Comparison of ENCODE assay signal across 6 cellular contexts in genomic region chr6:30764490-30765043, GRCh38. TPM values are rescaled to one million over a fixed set of nuclear protein-coding genes. Genes with fewer than 3 reads are reported as not detected.
DNase-seq lines count a peak whose midpoint lies in the region; ATAC-seq, FAIRE-seq and TF ChIP-seq lines count a peak whose summit lies in the region.
"Not testable (repeated sequence)": the region's sequence is repeated elsewhere in the genome, so short reads cannot be mapped to it uniquely, and the experiment has no call there.

No MANE protein-coding gene starts in this region.

- ATAC-seq in stimulated activated memory B cell treated with anti-CD40 and anti-IgM and Interleukin-4, amounts not matched to agents 10 μg/mL and 1 μg/mL and 100 μg/mL, for 72 hours: not testable (repeated sequence)

- H3K36me3 ChIP-seq in GM23248 (ENCODE audit: low read depth); SK-N-SH (replicated peaks in 1 of 2; ENCODE audit: control insufficient read depth in 1 of 2, insufficient read depth in 2 of 2, low read length in 1 of 2); astrocyte (ENCODE audit: insufficient read depth, low read length); esophagus squamous epithelium: not testable (repeated sequence)

- not testable (repeated sequence) for TF ChIP-seq RAD21 in SK-N-SH (IDR thresholded peaks at IDR 0.05; ENCODE audit: low read length)

- not testable (repeated sequence) for H3K27me3 ChIP-seq in GM23248 (replicated peaks; ENCODE audit: insufficient read depth); SK-N-SH (ENCODE audit: insufficient read depth); astrocyte (ENCODE audit: insufficient read depth, low read length); esophagus squamous epithelium

- peak overlapping the region; percentile 71 for H2AFZ ChIP-seq in GM23248
- H2AFZ ChIP-seq in SK-N-SH (ENCODE audit: low read depth); astrocyte (ENCODE audit: low read depth, low read length): not testable (repeated sequence)

- H3K4me3 ChIP-seq in GM23248; SK-N-SH (ENCODE audit: low read depth in 2 of 2, low read length in 1 of 2); astrocyte (ENCODE audit: insufficient read depth, low read depth, low read length); esophagus squamous epithelium: not testable (repeated sequence)

- not testable (repeated sequence) for H3K9me3 ChIP-seq in GM23248 (ENCODE audit: low read depth); SK-N-SH; astrocyte (ENCODE audit: insufficient read depth, low read depth, low read length); esophagus squamous epithelium

- H3K9ac ChIP-seq in GM23248 (peak overlapping the region; percentile 37; the same call in 1 of the 2 replicates), SK-N-SH (peak overlapping the region; percentile 53; the same call in 1 of the 2 replicates), astrocyte (ENCODE audit: low read length) (peak overlapping the region; percentile 74)

- H3K79me2 ChIP-seq in GM23248 (ENCODE audit: insufficient read depth); SK-N-SH (ENCODE audit: insufficient read depth); astrocyte (ENCODE audit: insufficient read depth, low read length): not testable (repeated sequence)

- not testable (repeated sequence) for H4K20me1 ChIP-seq in GM23248 (ENCODE audit: insufficient read depth); SK-N-SH (ENCODE audit: insufficient read depth); astrocyte (ENCODE audit: insufficient read depth, low read length)

- not testable (repeated sequence) for DNase-seq in GM23248; SK-N-SH; astrocyte (ENCODE audit: low read depth); esophagus squamous epithelium (lab: John Stamatoyannopoulos, UW); mesothelial cell of epicardium (ENCODE audit: low spot score in 2 of 2, unreplicated experiment in 2 of 2)

- TF ChIP-seq POLR2A in esophagus squamous epithelium (IDR thresholded peaks at IDR 0.05): not testable (repeated sequence)

- peaks cover 62% of the 10 kb centered on the region for H3K4me1 Mint-ChIP-seq in astrocyte (ENCODE audit: low read depth, unreplicated experiment)
- H3K4me1 Mint-ChIP-seq in mesothelial cell of epicardium: peaks cover 78% of the 10 kb centered on the region
- peaks cover 55% of the 10 kb centered on the region for H3K4me1 Mint-ChIP-seq in stimulated activated memory B cell treated with anti-CD40 and anti-IgM and Interleukin-4, amounts not matched to agents 10 μg/mL and 1 μg/mL and 100 μg/mL, for 72 hours

- H3K4me2 ChIP-seq in GM23248 (ENCODE audit: unreplicated experiment) (peak overlapping the region; percentile 11), SK-N-SH (peak overlapping the region; percentile 66; the same call in 1 of the 2 replicates), astrocyte (ENCODE audit: low read length) (peak overlapping the region; percentile 57)

- H3K4me3 Mint-ChIP-seq in astrocyte (ENCODE audit: unreplicated experiment): peak overlapping the region; percentile 17
- H3K4me3 Mint-ChIP-seq in mesothelial cell of epicardium: peak overlapping the region; percentile 38
- H3K4me3 Mint-ChIP-seq in stimulated activated memory B cell treated with anti-CD40 and anti-IgM and Interleukin-4, amounts not matched to agents 10 μg/mL and 1 μg/mL and 100 μg/mL, for 72 hours: not testable (repeated sequence)

- peak overlapping the region; percentile 91 for H3K27ac Mint-ChIP-seq in astrocyte (ENCODE audit: unreplicated experiment)
- peak overlapping the region; percentile 95 for H3K27ac Mint-ChIP-seq in mesothelial cell of epicardium
- H3K27ac Mint-ChIP-seq in stimulated activated memory B cell treated with anti-CD40 and anti-IgM and Interleukin-4, amounts not matched to agents 10 μg/mL and 1 μg/mL and 100 μg/mL, for 72 hours: peak overlapping the region; percentile 19

- H3F3A ChIP-seq in GM23248 (ENCODE audit: insufficient read depth): peaks cover 19% of the 10 kb centered on the region
- H3F3A ChIP-seq in SK-N-SH (replicated peaks; ENCODE audit: insufficient read depth): peaks cover 33% of the 10 kb centered on the region

- peaks cover 44% of the 10 kb centered on the region for H3K4me1 ChIP-seq in GM23248 (ENCODE audit: insufficient read depth)
- peaks cover 25 to 26% of the 10 kb centered on the region in 2 experiments; a peak in 3 of 4 replicates for H3K4me1 ChIP-seq in SK-N-SH (ENCODE audit: control insufficient read depth in 1 of 2, insufficient read depth in 2 of 2, low read depth in 1 of 2, low read length in 1 of 2)
- H3K4me1 ChIP-seq in astrocyte (ENCODE audit: insufficient read depth, low read length): peaks cover 37% of the 10 kb centered on the region
- peaks cover 0 to 60% (median 29%) of the 10 kb centered on the region in 3 donors for H3K4me1 ChIP-seq in esophagus squamous epithelium

- POLR2A ChIA-PET in SK-N-SH (lab: Yijun Ruan, JAX): not testable (repeated sequence)

- in situ Hi-C loops in GM23248 (cut with MboI): not testable (repeated sequence)

- H3K27ac ChIP-seq in GM23248 (peak overlapping the region; percentile 46), SK-N-SH (ENCODE audit: low read depth in 2 of 2, low read length in 1 of 2) (peak overlapping the region; percentile 80 to 85), astrocyte (ENCODE audit: low read depth, low read length) (peak overlapping the region; percentile 92), esophagus squamous epithelium (peak overlapping the region; percentile 55 to 65 (median 58))

- TF ChIP-seq CTCF in SK-N-SH (IDR thresholded peaks at IDR 0.05); astrocyte (IDR thresholded peaks at IDR 0.05; ENCODE audit: insufficient read depth, low read depth, low read length); esophagus squamous epithelium (IDR thresholded peaks at IDR 0.05); mesothelial cell of epicardium (IDR thresholded peaks at IDR 0.05; ENCODE audit: unreplicated experiment): not testable (repeated sequence)

- intact Hi-C loops in esophagus squamous epithelium (cut with DNase I): not testable (repeated sequence)

- H3K36me3 Mint-ChIP-seq in astrocyte (ENCODE audit: low read depth, unreplicated experiment); mesothelial cell of epicardium; stimulated activated memory B cell treated with anti-CD40 and anti-IgM and Interleukin-4, amounts not matched to agents 10 μg/mL and 1 μg/mL and 100 μg/mL, for 72 hours: not testable (repeated sequence)

- not testable (repeated sequence) for H3K9me3 Mint-ChIP-seq in astrocyte (ENCODE audit: unreplicated experiment); mesothelial cell of epicardium; stimulated activated memory B cell treated with anti-CD40 and anti-IgM and Interleukin-4, amounts not matched to agents 10 μg/mL and 1 μg/mL and 100 μg/mL, for 72 hours

- not testable (repeated sequence) for H3K27me3 Mint-ChIP-seq in astrocyte (ENCODE audit: low read depth, unreplicated experiment); mesothelial cell of epicardium (ENCODE audit: low read depth)
- peaks cover 15% of the 10 kb centered on the region for H3K27me3 Mint-ChIP-seq in stimulated activated memory B cell treated with anti-CD40 and anti-IgM and Interleukin-4, amounts not matched to agents 10 μg/mL and 1 μg/mL and 100 μg/mL, for 72 hours

- FAIRE-seq in astrocyte (lab: Jason Lieb, UNC): not testable (repeated sequence)

- not testable (repeated sequence) for TF ChIP-seq EP300 in SK-N-SH (IDR thresholded peaks at IDR 0.05; ENCODE audit: borderline replicate concordance in 1 of 2, low read depth in 1 of 2, low read length in 1 of 2)

- WGBS in GM23248 (ENCODE audit: low coverage in 1 of 2, low lambda C conversion rate in 2 of 2, missing lambda C conversion rate in 2 of 2), 2 experiments: 86 to 92% methylated on average over 13 of the region's 13 CpGs
- WGBS in SK-N-SH (ENCODE audit: low lambda C conversion rate): 89% methylated on average over 13 of the region's 13 CpGs
- WGBS in esophagus squamous epithelium, 2 donors: 52 to 53% methylated on average over 13 of the region's 13 CpGs

- not testable (repeated sequence) for H3K9me2 ChIP-seq in GM23248 (ENCODE audit: insufficient read depth); SK-N-SH

- CTCF ChIA-PET in SK-N-SH (lab: Yijun Ruan, JAX): interaction anchor here (2.0 kb wide), 1 partner anchor 10 kb away, joined by 5 read pairs; no protein-coding TSS in a partner anchor

RNA-seq across cellular contexts. Expression of gene IER3, which starts 20.2 kb away (rescaled TPM):
- 148 and 156 TPM in 2 replicates for total RNA-seq in GM23248 (2014; rRNA removed; shearing (Covaris generic))
- polyA plus RNA-seq in GM23248 (2016; fragmentation: Nextera tagmentation; extraction: Ambion mirVana) (76.4 and 82.1 TPM in 2 replicates), SK-N-SH (2012; rRNA removed) (12.9 and 14.0 TPM in 2 replicates)
- polyA plus RNA-seq in SK-N-SH (2012; cell fraction: cytosol; rRNA removed): 12.4 and 16.7 TPM in 2 replicates
- 27.7 and 30.1 TPM in 2 replicates for polyA plus RNA-seq in SK-N-SH (2012; cell fraction: nucleus; rRNA removed)
- total RNA-seq in astrocyte (216 and 221 TPM in 2 replicates), esophagus squamous epithelium (10 to 100 TPM; 41.4 to 87.9 (median 66.0) TPM), mesothelial cell of epicardium (131 to 136 TPM (median 134 TPM) in 3 replicates)

RNA-seq across cellular contexts. Expression of gene FLOT1, which starts 22.1 kb away (rescaled TPM):
- 156 and 165 TPM in 2 replicates for total RNA-seq in GM23248 (2014; rRNA removed; shearing (Covaris generic))
- polyA plus RNA-seq in GM23248 (2016; fragmentation: Nextera tagmentation; extraction: Ambion mirVana) (162 and 171 TPM in 2 replicates), SK-N-SH (2012; rRNA removed) (457 and 462 TPM in 2 replicates)
- polyA plus RNA-seq in SK-N-SH (2012; cell fraction: cytosol; rRNA removed): 377 and 388 TPM in 2 replicates
- 492 and 506 TPM in 2 replicates for polyA plus RNA-seq in SK-N-SH (2012; cell fraction: nucleus; rRNA removed)
- total RNA-seq in astrocyte (77.6 and 85.2 TPM in 2 replicates), esophagus squamous epithelium (10 to 100 TPM; 46.7 to 88.8 (median 64.4) TPM), mesothelial cell of epicardium (96.5 to 101 TPM (median 99.8 TPM) in 3 replicates)

RNA-seq across cellular contexts. Expression of gene TUBB, which starts 44.4 kb away (rescaled TPM):
- total RNA-seq in GM23248 (2014; rRNA removed; shearing (Covaris generic)): 525 and 565 TPM in 2 replicates
- polyA plus RNA-seq in GM23248 (2016; fragmentation: Nextera tagmentation; extraction: Ambion mirVana) (491 and 520 TPM in 2 replicates), SK-N-SH (2012; rRNA removed) (1,037 and 1,093 TPM in 2 replicates)
- 629 and 839 TPM in 2 replicates for polyA plus RNA-seq in SK-N-SH (2012; cell fraction: cytosol; rRNA removed)
- 576 and 657 TPM in 2 replicates for polyA plus RNA-seq in SK-N-SH (2012; cell fraction: nucleus; rRNA removed)
- total RNA-seq in astrocyte (815 and 887 TPM in 2 replicates), esophagus squamous epithelium (100 to 1,000 TPM; 151 to 351 (median 255) TPM), mesothelial cell of epicardium (1,084 to 1,110 TPM (median 1,094 TPM) in 3 replicates)

RNA-seq across cellular contexts. Expression of gene MDC1, which starts 47.5 kb away (rescaled TPM):
- total RNA-seq in GM23248 (2014; rRNA removed; shearing (Covaris generic)): 4.9 and 6.6 TPM in 2 replicates
- polyA plus RNA-seq in GM23248 (2016; fragmentation: Nextera tagmentation; extraction: Ambion mirVana) (6.7 and 7.1 TPM in 2 replicates), SK-N-SH (2012; rRNA removed) (5.9 and 10.4 TPM in 2 replicates)
- 4.0 and 5.9 TPM in 2 replicates for polyA plus RNA-seq in SK-N-SH (2012; cell fraction: cytosol; rRNA removed)
- 31.1 and 38.0 TPM in 2 replicates for polyA plus RNA-seq in SK-N-SH (2012; cell fraction: nucleus; rRNA removed)
- total RNA-seq in astrocyte (25.2 and 25.4 TPM in 2 replicates), esophagus squamous epithelium (1 to 10 TPM; 2.4 to 7.4 (median 7.0) TPM), mesothelial cell of epicardium (49.7 to 51.9 TPM (median 49.8 TPM) in 3 replicates)

Comparison
In these comparisons a context has a peak if more than half of its experiments do, and no peak if none do; other contexts are left out.
1. H3K4me2 ChIP-seq: peak in every context shown above with its lines; median percentile 66 in SK-N-SH; 57 in astrocyte; 11 in GM23248.
2. H3K27ac Mint-ChIP-seq: peak in every context shown above with its lines; median percentile 95 in mesothelial cell of epicardium; 91 in astrocyte; 19 in stimulated activated memory B cell treated with anti-CD40 and anti-IgM and Interleukin-4, amounts not matched to agents 10 μg/mL and 1 μg/mL and 100 μg/mL, for 72 hours.